ENCODE assay signal across 8 cellular contexts in the genomic region with DNA sequence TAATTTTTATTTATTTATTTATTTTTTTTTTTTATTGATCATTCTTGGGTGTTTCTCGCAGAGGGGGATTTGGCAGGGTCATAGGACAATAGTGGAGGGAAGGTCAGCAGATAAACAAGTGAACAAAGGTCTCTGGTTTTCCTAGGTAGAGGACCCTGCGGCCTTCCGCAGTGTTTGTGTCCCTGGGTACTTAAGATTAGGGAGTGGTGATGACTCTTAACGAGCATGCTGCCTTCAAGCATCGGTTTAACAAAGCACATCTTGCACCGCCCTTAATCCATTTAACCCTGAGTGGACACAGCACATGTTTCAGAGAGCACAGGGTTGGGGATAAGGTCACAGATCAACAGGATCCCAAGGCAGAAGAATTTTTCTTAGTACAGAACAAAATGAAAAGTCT. TPM values are rescaled to one million over a fixed set of nuclear protein-coding genes. Genes with fewer than 3 reads are reported as not detected.
DNase-seq lines count a peak whose midpoint lies in the region; ATAC-seq and TF ChIP-seq lines count a peak whose summit lies in the region.
"Not testable (repeated sequence)": the region's sequence is repeated elsewhere in the genome, so short reads cannot be mapped to it uniquely, and the experiment has no call there.

No MANE protein-coding gene starts in this region.

- ATAC-seq in foreskin keratinocyte, gastrocnemius medialis: not testable (repeated sequence)
- peak; percentile 55 to 82 for ATAC-seq in lower lobe of right lung

- H3K9me3 ChIP-seq in BE2C; HUES64 (ENCODE audit: insufficient read depth, low read depth, low read length); lower lobe of right lung; gastrocnemius medialis: not testable (repeated sequence)

- TF ChIP-seq POLR2A in gastrocnemius medialis (IDR thresholded peaks at IDR 0.05): not testable (repeated sequence)

- peaks cover 13% of the 10 kb centered on the region for H3K27me3 Mint-ChIP-seq in activated CD4-positive, alpha-beta T cell treated with anti-CD3 and anti-CD28 coated beads, Interleukin-2, amount 10 ng/mL, durations not matched to agents 24 days and 14 days
- H3K27me3 Mint-ChIP-seq in type B pancreatic cell: peaks cover 23% of the 10 kb centered on the region

- TF ChIP-seq CTCF in BE2C (IDR thresholded peaks at IDR 0.05; ENCODE audit: low read depth, low read length); choroid plexus epithelial cell (conservative IDR thresholded peaks at IDR 0.05; ENCODE audit: low read depth, low read length); foreskin keratinocyte (conservative IDR thresholded peaks at IDR 0.05); lower lobe of right lung (IDR thresholded peaks at IDR 0.05); gastrocnemius medialis (IDR thresholded peaks at IDR 0.05 in 4 of 5, conservative IDR thresholded peaks at IDR 0.05 in 1 of 5); type B pancreatic cell (conservative IDR thresholded peaks at IDR 0.05): not testable (repeated sequence)

- H3K4me3 ChIP-seq in BE2C (ENCODE audit: low read depth, low read length) (peak overlapping the region; percentile 56), HUES64 (ENCODE audit: low read length) (peak overlapping the region; percentile 45; the same call in 1 of the 2 replicates), choroid plexus epithelial cell (ENCODE audit: low read depth, low read length) (peak overlapping the region; percentile 65), lower lobe of right lung (peak overlapping the region; percentile 65), gastrocnemius medialis (peak overlapping the region in 3 of 4 donors; percentile 47 to 68 (median 51))

- H3K27ac Mint-ChIP-seq in activated CD4-positive, alpha-beta T cell treated with anti-CD3 and anti-CD28 coated beads, Interleukin-2, amount 10 ng/mL, durations not matched to agents 24 days and 14 days; type B pancreatic cell: not testable (repeated sequence)

- in situ Hi-C loops in gastrocnemius medialis (cut with MboI; ENCODE audit: low sequenced_read_pairs in 4 of 4): not testable (repeated sequence)

- not testable (repeated sequence) for H3K36me3 ChIP-seq in BE2C; HUES64 (ENCODE audit: insufficient read depth, low read length); lower lobe of right lung; gastrocnemius medialis

- intact Hi-C loops in activated CD4-positive, alpha-beta T cell treated with anti-CD3 and anti-CD28 coated beads, Interleukin-2, amount 10 ng/mL, durations not matched to agents 24 days and 14 days (cut with micrococcal nuclease); lower lobe of right lung (cut with DNase I); gastrocnemius medialis (cut with DNase I; ENCODE audit: low total_unique reads): not testable (repeated sequence)

- peaks cover 17% of the 10 kb centered on the region for H3K9me3 Mint-ChIP-seq in activated CD4-positive, alpha-beta T cell treated with anti-CD3 and anti-CD28 coated beads, Interleukin-2, amount 10 ng/mL, durations not matched to agents 24 days and 14 days
- not testable (repeated sequence) for H3K9me3 Mint-ChIP-seq in type B pancreatic cell

- peaks cover 26% of the 10 kb centered on the region for H3K4me1 Mint-ChIP-seq in activated CD4-positive, alpha-beta T cell treated with anti-CD3 and anti-CD28 coated beads, Interleukin-2, amount 10 ng/mL, durations not matched to agents 24 days and 14 days
- H3K4me1 Mint-ChIP-seq in type B pancreatic cell (ENCODE audit: unreplicated experiment): peaks cover 15% of the 10 kb centered on the region

- WGBS in HUES64: no CpG with 5 or more reads among the region's 6 CpGs

- not testable (repeated sequence) for H3K4me1 ChIP-seq in BE2C; HUES64 (ENCODE audit: insufficient read depth, low read length); foreskin keratinocyte; lower lobe of right lung
- H3K4me1 ChIP-seq in gastrocnemius medialis: peaks cover 0 to 12% of the 10 kb centered on the region in 2 donors

- peak overlapping the region; percentile 50 for H3K4me3 Mint-ChIP-seq in activated CD4-positive, alpha-beta T cell treated with anti-CD3 and anti-CD28 coated beads, Interleukin-2, amount 10 ng/mL, durations not matched to agents 24 days and 14 days
- peak overlapping the region; percentile 86 for H3K4me3 Mint-ChIP-seq in type B pancreatic cell

- H3K9ac ChIP-seq in HUES64 (ENCODE audit: low read depth, low read length): not testable (repeated sequence)

- DNase-seq in BE2C; activated CD4-positive, alpha-beta T cell treated with anti-CD3 and anti-CD28 coated beads, Interleukin-2, amount 10 ng/mL, durations not matched to agents 24 days and 14 days; choroid plexus epithelial cell (ENCODE audit: low read depth); foreskin keratinocyte; lower lobe of right lung; gastrocnemius medialis; type B pancreatic cell (ENCODE audit: extremely low spot score, unreplicated experiment): not testable (repeated sequence)

- H3K36me3 Mint-ChIP-seq in activated CD4-positive, alpha-beta T cell treated with anti-CD3 and anti-CD28 coated beads, Interleukin-2, amount 10 ng/mL, durations not matched to agents 24 days and 14 days (ENCODE audit: low read depth); type B pancreatic cell: not testable (repeated sequence)

- not testable (repeated sequence) for H3K27ac ChIP-seq in HUES64 (ENCODE audit: low read depth, low read length); gastrocnemius medialis
- H3K27ac ChIP-seq in foreskin keratinocyte: peak overlapping the region; percentile 68
- H3K27ac ChIP-seq in lower lobe of right lung: peak overlapping the region; percentile 79

- H3K27me3 ChIP-seq in BE2C; foreskin keratinocyte; lower lobe of right lung (ENCODE audit: low read depth): not testable (repeated sequence)
- H3K27me3 ChIP-seq in HUES64 (ENCODE audit: insufficient read depth, low read length) (peaks cover 36% of the 10 kb centered on the region), gastrocnemius medialis (peaks cover 11 to 25% (median 20%) of the 10 kb centered on the region in 3 donors)

RNA-seq across cellular contexts. Expression of a gene that starts 8.8 kb away (rescaled TPM):
- 7.0 TPM for polyA plus RNA-seq in BE2C (2012; ENCODE audit: insufficient read depth, insufficient read length, low read depth)
- 9.8 TPM for polyA plus RNA-seq in HUES64 (2013, experiment 1 of 2)
- 9.4 TPM for polyA plus RNA-seq in HUES64 (2013, experiment 2 of 2)
- 44.5 and 46.8 TPM in 2 replicates for total RNA-seq in activated CD4-positive, alpha-beta T cell treated with anti-CD3 and anti-CD28 coated beads, Interleukin-2, amount 10 ng/mL, durations not matched to agents 24 days and 14 days
- total RNA-seq in foreskin keratinocyte (27.0 and 30.9 TPM in 2 replicates), lower lobe of right lung (27.9 TPM), gastrocnemius medialis (10 to 100 TPM; 22.7 to 34.4 (median 28.6) TPM), type B pancreatic cell (ENCODE audit: low replicate concordance) (20.1 and 33.8 TPM in 2 replicates)
- polyA plus RNA-seq in foreskin keratinocyte: 18.2 and 20.7 TPM in 2 replicates
